In the genomic region with DNA sequence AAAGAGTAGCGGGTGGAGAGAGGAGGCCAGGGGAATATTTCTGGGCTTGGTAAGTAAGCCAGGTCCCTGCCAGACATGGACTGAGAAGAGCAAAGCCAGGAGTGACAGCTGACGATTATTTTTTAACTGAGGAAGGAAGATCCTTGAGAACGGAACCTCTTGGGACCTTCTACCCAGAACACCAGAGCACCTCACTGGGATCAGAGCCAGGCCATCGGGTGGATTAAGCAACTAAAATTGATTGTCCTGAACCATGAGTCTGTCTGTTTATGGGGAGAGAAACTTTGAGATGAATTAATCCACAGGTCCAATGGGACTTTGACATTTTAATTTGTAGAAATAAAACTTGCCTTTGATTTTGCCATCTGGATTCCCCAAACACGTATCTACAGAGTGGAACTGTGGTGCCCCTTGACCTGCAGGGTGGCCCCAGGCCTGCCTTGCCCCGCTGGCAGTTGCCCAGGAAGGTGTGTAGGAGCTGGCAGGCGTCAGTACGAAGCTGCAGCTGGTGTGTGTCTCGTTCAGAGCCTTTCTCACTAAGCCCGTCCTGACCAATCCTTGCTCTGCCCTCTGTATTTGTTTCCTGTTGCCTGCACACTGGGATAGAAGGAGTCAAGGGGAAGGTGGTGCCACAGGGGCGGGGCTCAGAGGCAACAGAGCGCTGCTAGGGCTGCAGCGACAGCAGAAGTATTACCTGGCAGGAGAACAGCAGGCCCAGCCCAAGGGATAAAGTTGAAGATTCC, we compare ENCODE assay signal across 1 cellular context.
TF ChIP-seq lines count a peak whose summit lies in the region.

No MANE protein-coding gene starts in this region.

TF ChIP-seq in H1, 55 proteins besides CTCF, POLR2A, EP300 and RAD21:
- TF ChIP-seq BCL11A (IDR thresholded peaks at IDR 0.05; ENCODE audit: low read depth in 2 of 2, low read length in 2 of 2) (no peak), BACH1 (IDR thresholded peaks at IDR 0.05; ENCODE audit: low read length) (no peak), EZH2 (IDR thresholded peaks at IDR 0.05; ENCODE audit: low read depth, low read length, severe bottlenecking) (no peak), NRF1 (IDR thresholded peaks at IDR 0.05; ENCODE audit: low read depth, low read length) (no peak), SRF (IDR thresholded peaks at IDR 0.05; ENCODE audit: low read depth, low read length) (no peak)
- TF ChIP-seq, protein P1, sequence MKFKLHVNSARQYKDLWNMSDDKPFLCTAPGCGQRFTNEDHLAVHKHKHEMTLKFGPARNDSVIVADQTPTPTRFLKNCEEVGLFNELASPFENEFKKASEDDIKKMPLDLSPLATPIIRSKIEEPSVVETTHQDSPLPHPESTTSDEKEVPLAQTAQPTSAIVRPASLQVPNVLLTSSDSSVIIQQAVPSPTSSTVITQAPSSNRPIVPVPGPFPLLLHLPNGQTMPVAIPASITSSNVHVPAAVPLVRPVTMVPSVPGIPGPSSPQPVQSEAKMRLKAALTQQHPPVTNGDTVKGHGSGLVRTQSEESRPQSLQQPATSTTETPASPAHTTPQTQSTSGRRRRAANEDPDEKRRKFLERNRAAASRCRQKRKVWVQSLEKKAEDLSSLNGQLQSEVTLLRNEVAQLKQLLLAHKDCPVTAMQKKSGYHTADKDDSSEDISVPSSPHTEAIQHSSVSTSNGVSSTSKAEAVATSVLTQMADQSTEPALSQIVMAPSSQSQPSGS (IDR thresholded peaks at IDR 0.05; ENCODE audit: low read length): no peak
TF ChIP-seq in H1: peak in this region for 0.
